In the genomic region with DNA sequence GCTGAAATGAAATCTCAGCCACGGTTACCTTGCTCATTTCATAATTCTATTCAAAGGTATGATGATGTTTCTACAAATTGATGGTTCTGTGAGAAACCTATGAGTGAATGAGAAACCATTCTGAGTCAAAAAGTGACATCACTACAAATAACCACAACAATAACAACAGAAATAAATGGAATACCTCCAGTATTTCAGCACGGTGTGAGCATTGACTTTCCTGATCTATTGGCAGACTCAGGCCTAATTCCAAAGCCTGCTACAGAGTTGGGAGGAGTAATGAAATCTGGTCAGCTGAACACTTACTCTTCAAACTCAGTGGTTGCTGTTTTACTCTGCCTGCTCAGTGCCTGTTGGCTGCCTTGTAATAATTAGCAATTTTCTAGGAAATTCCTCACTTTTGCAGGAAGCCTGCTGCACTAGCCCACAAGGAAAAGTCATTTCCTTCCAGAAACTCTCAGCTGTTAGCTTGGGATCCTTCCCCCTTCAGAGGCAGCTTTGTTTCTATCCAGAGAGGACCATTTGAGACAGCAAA, we compare ENCODE assay signal across 12 cellular contexts. TPM values are rescaled to one million over a fixed set of nuclear protein-coding genes. Genes with fewer than 3 reads are reported as not detected.
DNase-seq lines count a peak whose midpoint lies in the region; ATAC-seq and TF ChIP-seq lines count a peak whose summit lies in the region.
"Had no signal": no experiment of that assay in that cellular context is flagged by ENCODE, and none has a peak within 500 bp of the region (broad histone marks: within the 10 kb centered on the region; RNA-seq: fewer than 3 reads in every experiment).

No MANE protein-coding gene starts in this region.

- peak; percentile 45 for ATAC-seq in HG02885 (IDR thresholded peaks at IDR 0.05; ENCODE audit: poor library complexity, unreplicated experiment)
- no peak for ATAC-seq in esophagus mucosa

- no peak for TF ChIP-seq POLR2A in Peyer's patch (IDR thresholded peaks at IDR 0.05)

- no peaks in the 10 kb centered on the region for H3K9me3 ChIP-seq in A673 (ENCODE audit: low read depth, low read length, poor library complexity, severe bottlenecking)
- no peaks in the 10 kb centered on the region for H3K9me3 ChIP-seq in Peyer's patch
- H3K9me3 ChIP-seq: upper lobe of left lung had no signal

- BruUV-seq in A673 (replicated peaks; lab: Mats Ljungman, UMichigan): no TSS peak

- no peak for DNase-seq in A673 (ENCODE audit: low spot score)
- peak; percentile 49 for DNase-seq in choroid plexus epithelial cell (ENCODE audit: low read depth)
- DNase-seq in kidney glomerular epithelial cell (lab: John Stamatoyannopoulos, UW): peak; percentile 18
- no peak for DNase-seq in activated effector memory CD4-positive, alpha-beta T cell treated with anti-CD3 and anti-CD28 coated beads, Interleukin-2, amount 50 U/mL, for 16 hours
- DNase-seq in Peyer's patch: no peak
- DNase-seq in NCI-H187 (lab: John Stamatoyannopoulos, UW): no peak
- DNase-seq: DMS53, MM.1S, NCI-H510A, upper lobe of left lung had no signal

- CTCF ChIA-PET in A673 (lab: Charles Lee): no interaction called here

- H3K4me1 ChIP-seq in A673 (ENCODE audit: insufficient read depth, low read length, poor library complexity, severe bottlenecking) (no peaks in the 10 kb centered on the region), Peyer's patch (no peaks in the 10 kb centered on the region)
- H3K4me1 ChIP-seq: upper lobe of left lung had no signal

- H3K4me3 ChIP-seq in A673 (ENCODE audit: low read depth, low read length, poor library complexity, severe bottlenecking): no peak overlapping the region
- H3K4me3 ChIP-seq in choroid plexus epithelial cell (ENCODE audit: low read depth, low read length): no peak overlapping the region
- no peak overlapping the region for H3K4me3 ChIP-seq in Peyer's patch
- H3K4me3 ChIP-seq: upper lobe of left lung had no signal

- no peaks in the 10 kb centered on the region for H3K27me3 ChIP-seq in A673 (replicated peaks; ENCODE audit: insufficient read depth, low read depth, low read length, poor library complexity)
- H3K27me3 ChIP-seq in Peyer's patch: no peaks in the 10 kb centered on the region
- H3K27me3 ChIP-seq: upper lobe of left lung had no signal

- intact Hi-C loops in A673 (cut with micrococcal nuclease; ENCODE audit: unreplicated experiment): loop anchor here (5.0 kb wide), 1 partner anchor 98 kb away; no protein-coding TSS in a partner anchor

- no peak for TF ChIP-seq CTCF in A673 (conservative IDR thresholded peaks at IDR 0.05; ENCODE audit: low read depth, low read length)
- TF ChIP-seq CTCF in choroid plexus epithelial cell (conservative IDR thresholded peaks at IDR 0.05; ENCODE audit: low read depth, low read length): no peak
- no peak for TF ChIP-seq CTCF in Peyer's patch (IDR thresholded peaks at IDR 0.05)

- no peaks in the 10 kb centered on the region for H3K36me3 ChIP-seq in A673 (ENCODE audit: insufficient read depth, low read length, poor library complexity, severe bottlenecking)
- H3K36me3 ChIP-seq in Peyer's patch: no peaks in the 10 kb centered on the region
- H3K36me3 ChIP-seq: upper lobe of left lung had no signal

- POLR2A ChIA-PET in A673 (lab: Charles Lee; ENCODE audit: low non-redundant PET): no interaction called here

- H3K27ac ChIP-seq in A673 (ENCODE audit: low read depth, low read length, poor library complexity, severe bottlenecking) (peak overlapping the region; percentile 4), Peyer's patch (no peak overlapping the region)
- H3K27ac ChIP-seq: upper lobe of left lung had no signal

RNA-seq across cellular contexts. Expression of a gene that starts 18.8 kb away (rescaled TPM):
- total RNA-seq in A673 (2021) (0.20 and 0.26 TPM in 2 replicates), Peyer's patch (10 to 100 TPM; 24.9 to 77.6 (median 41.1) TPM), esophagus mucosa (13.3 TPM)

RNA-seq across cellular contexts. Expression of a gene that starts 33.9 kb away (rescaled TPM):
- 33.1 and 35.8 TPM in 2 replicates for total RNA-seq in A673 (2021)
- 100 to 1,000 TPM in 1 of 4 donors, 10 to 100 TPM in 3; 52.8 to 117 (median 76.0) TPM for total RNA-seq in Peyer's patch
- total RNA-seq in esophagus mucosa: 14.0 TPM

Comparison
In these comparisons a context has a peak if more than half of its experiments do, and no peak if none do; other contexts are left out.
1. DNase-seq: peak in choroid plexus epithelial cell (single experiment) and kidney glomerular epithelial cell (single experiment); none in A673 (single experiment), activated effector memory CD4-positive, alpha-beta T cell treated with anti-CD3 and anti-CD28 coated beads, Interleukin-2, amount 50 U/mL, for 16 hours (single experiment), Peyer's patch (0 of 3) and NCI-H187 (0 of 2).
2. RNA of a gene that starts 18.8 kb away (total RNA-seq): 24.9 to 77.6 TPM in Peyer's patch and 13.3 TPM in esophagus mucosa (single experiment); 0.20 to 0.26 TPM in A673; every median in the first group is over 10 times any median in the second.